Comparison of ENCODE assay signal across 10 cellular contexts in the genomic region with DNA sequence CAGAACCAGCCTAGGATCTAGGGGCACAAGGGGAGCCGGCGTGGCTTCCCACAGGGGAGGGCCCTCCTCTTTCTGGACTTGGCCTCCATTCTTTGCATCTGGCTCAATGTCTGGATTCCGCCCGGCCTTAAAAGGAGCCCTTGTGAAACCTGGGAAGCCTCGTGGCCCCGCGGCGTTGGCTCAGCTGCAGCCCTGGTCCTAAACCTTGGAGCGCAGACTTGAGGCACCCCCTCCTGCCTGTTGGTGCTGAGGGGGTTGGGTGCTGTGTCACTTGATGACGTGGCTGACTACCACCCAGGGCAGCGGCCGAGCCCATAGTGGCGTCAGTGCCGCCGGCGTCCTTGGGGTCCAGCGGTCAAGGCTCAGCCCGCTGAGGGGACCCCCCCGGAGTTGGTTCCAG. TPM values are rescaled to one million over a fixed set of nuclear protein-coding genes. Genes with fewer than 3 reads are reported as not detected.
"Had no signal": no experiment of that assay in that cellular context is flagged by ENCODE, and none has a peak within 500 bp of the region (broad histone marks: within the 10 kb centered on the region; RNA-seq: fewer than 3 reads in every experiment).

No MANE protein-coding gene starts in this region.

- H3K9me3 ChIP-seq: HAP-1 had no signal

- DNase-seq: GOT3, H7, HFFc6, IMR-90, KG1 had no signal

- H3K27ac ChIP-seq: HL-60 had no signal

- H3K27ac Mint-ChIP-seq: HFFc6 had no signal

- H3K4me3 ChIP-seq: HAP-1, K562 had no signal

- H3K4me3 Mint-ChIP-seq: HFFc6 had no signal

- H3K9me3 Mint-ChIP-seq: HFFc6 had no signal

- FAIRE-seq: K562 had no signal

RNA-seq across cellular contexts. Expression of a gene that starts 5.1 kb away (rescaled TPM):
- total RNA-seq: H4, H7, HFFc6, HT1080, IMR-90 had no signal
- polyA plus RNA-seq: IMR-90 had no signal
